23 cellular contexts compared by ENCODE assay signal in the genomic region with DNA sequence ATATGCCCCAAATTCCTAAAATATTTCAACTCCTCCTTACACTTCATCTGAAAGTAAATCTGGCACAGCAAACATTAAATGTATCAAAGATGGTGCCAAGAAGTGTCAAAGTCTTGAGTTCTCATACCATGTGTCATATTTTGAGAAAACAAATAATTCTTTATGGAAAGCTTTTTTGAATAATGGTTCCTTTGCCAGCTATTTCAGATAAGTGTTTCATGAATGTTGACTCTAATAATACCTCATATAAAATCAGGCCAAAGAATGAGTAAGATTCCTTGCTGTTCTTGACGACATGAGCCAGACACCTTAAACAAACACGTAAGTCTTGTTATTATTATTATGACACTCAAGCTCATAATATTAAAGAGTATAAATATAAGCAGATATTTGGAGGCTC. TPM values are rescaled to one million over a fixed set of nuclear protein-coding genes. Genes with fewer than 3 reads are reported as not detected.
"Had no signal": no experiment of that assay in that cellular context is flagged by ENCODE, and none has a peak within 500 bp of the region (broad histone marks: within the 10 kb centered on the region; RNA-seq: fewer than 3 reads in every experiment).

No MANE protein-coding gene starts in this region.

- H3K9me3 ChIP-seq: SJSA1 had no signal

- H3K4me1 ChIP-seq: SJSA1 had no signal

- H3K27me3 ChIP-seq: SJSA1 had no signal

- H3K36me3 ChIP-seq: SJSA1 had no signal

- ATAC-seq: activated CD8-positive, alpha-beta T cell treated with anti-CD3 and anti-CD28 coated beads, Interleukin-2, amount 10 ng/mL, durations not matched to agents 7 days and 5 days; T-helper 17 cell; WTC11 had no signal

- H3K4me3 ChIP-seq: SJSA1 had no signal

- DNase-seq: activated CD4-positive, alpha-beta T cell treated with anti-CD3 and anti-CD28 coated beads for 48 hours; activated CD4-positive, alpha-beta T cell treated with anti-CD3 and anti-CD28 coated beads, Interleukin-2, amount 50 U/mL, for 4 hours; activated CD4-positive, CD25-positive, alpha-beta regulatory T cell treated with anti-CD3 and anti-CD28 coated beads, Interleukin-2, amount 50 U/mL, for 72 hours; activated CD8-positive, alpha-beta memory T cell treated with anti-CD3 and anti-CD28 coated beads, Interleukin-2, amount 50 U/mL, for 48 hours; activated CD8-positive, alpha-beta T cell treated with anti-CD3 and anti-CD28 coated beads, Interleukin-2, amount 10 ng/mL, durations not matched to agents 7 days and 5 days; activated naive CD4-positive, alpha-beta T cell; activated T-cell treated with anti-CD3 and anti-CD28 coated beads, Interleukin-2, amount 50 U/mL, for 1 hour; aorta; caudate nucleus; Kasumi-1; KBM-7; NCI-H1048; NCI-H146; NCI-H187 treated with DMSO at 0.1 percent for 48 hours; NCI-H2081 treated with DMSO at 0.1 percent for 48 hours; NCI-H2171; NCI-H2227 treated with DMSO at 0.1 percent for 48 hours; NCI-H510A treated with DMSO at 0.1 percent for 48 hours; SHP77; T-helper 17 cell; T-helper 9 cell had no signal

- H3K27ac ChIP-seq: SJSA1 had no signal

RNA-seq across cellular contexts. Expression of gene ZNF385D, which starts 30.4 kb away (rescaled TPM):
- total RNA-seq: activated CD8-positive, alpha-beta T cell treated with anti-CD3 and anti-CD28 coated beads, Interleukin-2, amount 10 ng/mL, durations not matched to agents 7 days and 5 days; SJSA1 had no signal
